ENCODE assay signal across 1 cellular context in the genomic region with DNA sequence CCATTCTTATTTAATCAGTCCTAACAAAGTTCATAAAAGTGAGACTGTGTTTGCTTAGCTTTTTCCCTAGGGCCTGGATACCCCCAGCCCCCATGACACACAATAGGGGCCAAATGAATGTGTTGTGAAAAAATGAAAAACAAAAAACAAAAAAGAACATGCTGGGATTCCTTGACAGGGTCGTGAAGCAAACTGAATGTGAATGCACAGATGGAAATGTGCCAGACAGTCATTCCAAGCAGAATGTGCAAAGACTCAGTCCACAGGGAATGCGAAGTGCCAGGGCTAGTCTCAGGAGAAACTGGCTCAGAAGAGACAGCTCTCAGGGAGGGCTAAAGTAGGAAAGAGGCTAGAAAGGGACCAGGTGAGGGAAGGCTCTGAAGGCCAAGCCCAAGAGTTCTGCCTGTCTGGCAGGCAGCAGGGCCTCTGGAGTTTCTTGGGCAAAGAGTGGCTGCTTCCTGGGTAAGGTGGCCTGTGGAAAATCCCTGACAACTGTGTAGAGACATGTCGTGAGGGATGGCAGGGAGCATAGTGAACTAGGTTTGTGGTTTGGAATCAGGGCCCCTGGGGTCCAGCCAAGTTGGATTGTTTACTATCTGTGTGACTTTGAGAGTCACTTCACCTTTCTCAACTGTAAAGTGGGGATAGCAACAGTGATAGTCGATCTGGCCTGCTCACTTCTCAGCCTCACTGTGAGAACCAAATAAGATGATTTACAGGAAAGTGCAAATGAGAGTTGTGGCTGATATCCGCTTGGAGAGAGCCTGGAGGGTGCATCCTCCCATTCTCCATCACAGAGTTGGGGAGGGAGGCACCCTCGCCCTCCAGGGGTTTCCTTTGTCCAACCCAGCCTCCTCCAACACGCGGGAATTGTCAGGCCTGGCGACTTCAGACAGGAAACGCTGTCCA.
TF ChIP-seq lines count a peak whose summit lies in the region.

No MANE protein-coding gene starts in this region.

TF ChIP-seq in K562, 482 proteins besides CTCF, POLR2A, EP300 and RAD21 (continues in another document):
- TF ChIP-seq PCBP1 (IDR thresholded peaks at IDR 0.05; ENCODE audit: low read depth, low read length, poor library complexity, severe bottlenecking) (no peak), CEBPB (tag; IDR thresholded peaks at IDR 0.05) (no peak), ZNF239 (CRISPR knock-in tag; IDR thresholded peaks at IDR 0.05) (peak; percentile 40; the same call in 1 of the 2 replicates), HDAC1 (IDR thresholded peaks at IDR 0.05) (no peak), HDAC2 (IDR thresholded peaks at IDR 0.05) (no peak), ZNF584 (CRISPR knock-in tag; IDR thresholded peaks at IDR 0.05; ENCODE audit: low read depth) (0 out of 2 replicates have a peak, but pooled peaks have one; percentile 58), NCOA1 (IDR thresholded peaks at IDR 0.05; ENCODE audit: low read depth) (0 out of 2 replicates have a peak, but pooled peaks have one; percentile 24), ZFX (CRISPR knock-in tag; IDR thresholded peaks at IDR 0.05) (peak; percentile 80; the same call in 1 of the 2 replicates), ZKSCAN8 (CRISPR knock-in tag; IDR thresholded peaks at IDR 0.05) (no peak), ZNF764 (CRISPR knock-in tag; IDR thresholded peaks at IDR 0.05; ENCODE audit: low read depth) (0 out of 2 replicates have a peak, but pooled peaks have one; percentile 54), FOXK2 (conservative IDR thresholded peaks at IDR 0.05 in 1 of 2, IDR thresholded peaks at IDR 0.05 in 1 of 2; ENCODE audit: low read depth in 2 of 2) (no peak), SMAD4 (CRISPR knock-in tag; conservative IDR thresholded peaks at IDR 0.05) (peak; percentile 93), ZSCAN32 (CRISPR knock-in tag; IDR thresholded peaks at IDR 0.05) (no peak), GTF2A2 (tag; IDR thresholded peaks at IDR 0.05) (0 out of 2 replicates have a peak, but pooled peaks have one; percentile 15), ZFPM2 (CRISPR knock-in tag; IDR thresholded peaks at IDR 0.05) (no peak), FOXK1 (CRISPR knock-in tag; IDR thresholded peaks at IDR 0.05; ENCODE audit: borderline replicate concordance) (no peak), ZNF253 (CRISPR knock-in tag; conservative IDR thresholded peaks at IDR 0.05) (0 out of 2 replicates have a peak, but pooled peaks have one; percentile 30), ZBTB1 (CRISPR knock-in tag; IDR thresholded peaks at IDR 0.05; ENCODE audit: borderline replicate concordance, low read depth) (no peak), NR4A1 (CRISPR knock-in tag; IDR thresholded peaks at IDR 0.05) (peak; percentile 55; the same call in 1 of the 2 replicates), NR4A1 (tag; IDR thresholded peaks at IDR 0.05) (peak; percentile 72; the same call in 1 of the 2 replicates), ZFP1 (CRISPR knock-in tag; IDR thresholded peaks at IDR 0.05) (no peak), ZNF583 (CRISPR knock-in tag; IDR thresholded peaks at IDR 0.05) (peak; percentile 86), PML (IDR thresholded peaks at IDR 0.05; ENCODE audit: low read length) (no peak), NEUROD1 (IDR thresholded peaks at IDR 0.05; ENCODE audit: borderline replicate concordance, low read depth, low read length, partially characterized antibody) (no peak), ZNF133 (CRISPR knock-in tag; IDR thresholded peaks at IDR 0.05) (0 out of 2 replicates have a peak, but pooled peaks have one; percentile 71), FOXM1 (IDR thresholded peaks at IDR 0.05; ENCODE audit: low read depth) (no peak), FOXM1 (CRISPR knock-in tag; IDR thresholded peaks at IDR 0.05; ENCODE audit: low read depth) (no peak), ZNF668 (CRISPR knock-in tag; IDR thresholded peaks at IDR 0.05) (no peak), ZNF217 (CRISPR knock-in tag; IDR thresholded peaks at IDR 0.05) (no peak), ZNF76 (CRISPR knock-in tag; IDR thresholded peaks at IDR 0.05; ENCODE audit: borderline replicate concordance) (peak; percentile 49; the same call in 1 of the 2 replicates), TEAD4 (IDR thresholded peaks at IDR 0.05; ENCODE audit: low read length) (no peak), TEAD4 (CRISPR knock-in tag; IDR thresholded peaks at IDR 0.05; ENCODE audit: borderline replicate concordance) (no peak)
- TF ChIP-seq, protein P1, sequence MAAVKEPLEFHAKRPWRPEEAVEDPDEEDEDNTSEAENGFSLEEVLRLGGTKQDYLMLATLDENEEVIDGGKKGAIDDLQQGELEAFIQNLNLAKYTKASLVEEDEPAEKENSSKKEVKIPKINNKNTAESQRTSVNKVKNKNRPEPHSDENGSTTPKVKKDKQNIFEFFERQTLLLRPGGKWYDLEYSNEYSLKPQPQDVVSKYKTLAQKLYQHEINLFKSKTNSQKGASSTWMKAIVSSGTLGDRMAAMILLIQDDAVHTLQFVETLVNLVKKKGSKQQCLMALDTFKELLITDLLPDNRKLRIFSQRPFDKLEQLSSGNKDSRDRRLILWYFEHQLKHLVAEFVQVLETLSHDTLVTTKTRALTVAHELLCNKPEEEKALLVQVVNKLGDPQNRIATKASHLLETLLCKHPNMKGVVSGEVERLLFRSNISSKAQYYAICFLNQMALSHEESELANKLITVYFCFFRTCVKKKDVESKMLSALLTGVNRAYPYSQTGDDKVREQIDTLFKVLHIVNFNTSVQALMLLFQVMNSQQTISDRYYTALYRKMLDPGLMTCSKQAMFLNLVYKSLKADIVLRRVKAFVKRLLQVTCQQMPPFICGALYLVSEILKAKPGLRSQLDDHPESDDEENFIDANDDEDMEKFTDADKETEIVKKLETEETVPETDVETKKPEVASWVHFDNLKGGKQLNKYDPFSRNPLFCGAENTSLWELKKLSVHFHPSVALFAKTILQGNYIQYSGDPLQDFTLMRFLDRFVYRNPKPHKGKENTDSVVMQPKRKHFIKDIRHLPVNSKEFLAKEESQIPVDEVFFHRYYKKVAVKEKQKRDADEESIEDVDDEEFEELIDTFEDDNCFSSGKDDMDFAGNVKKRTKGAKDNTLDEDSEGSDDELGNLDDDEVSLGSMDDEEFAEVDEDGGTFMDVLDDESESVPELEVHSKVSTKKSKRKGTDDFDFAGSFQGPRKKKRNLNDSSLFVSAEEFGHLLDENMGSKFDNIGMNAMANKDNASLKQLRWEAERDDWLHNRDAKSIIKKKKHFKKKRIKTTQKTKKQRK (IDR thresholded peaks at IDR 0.05; ENCODE audit: borderline replicate concordance, low read depth, low read length): no peak
- TF ChIP-seq, protein P2, sequence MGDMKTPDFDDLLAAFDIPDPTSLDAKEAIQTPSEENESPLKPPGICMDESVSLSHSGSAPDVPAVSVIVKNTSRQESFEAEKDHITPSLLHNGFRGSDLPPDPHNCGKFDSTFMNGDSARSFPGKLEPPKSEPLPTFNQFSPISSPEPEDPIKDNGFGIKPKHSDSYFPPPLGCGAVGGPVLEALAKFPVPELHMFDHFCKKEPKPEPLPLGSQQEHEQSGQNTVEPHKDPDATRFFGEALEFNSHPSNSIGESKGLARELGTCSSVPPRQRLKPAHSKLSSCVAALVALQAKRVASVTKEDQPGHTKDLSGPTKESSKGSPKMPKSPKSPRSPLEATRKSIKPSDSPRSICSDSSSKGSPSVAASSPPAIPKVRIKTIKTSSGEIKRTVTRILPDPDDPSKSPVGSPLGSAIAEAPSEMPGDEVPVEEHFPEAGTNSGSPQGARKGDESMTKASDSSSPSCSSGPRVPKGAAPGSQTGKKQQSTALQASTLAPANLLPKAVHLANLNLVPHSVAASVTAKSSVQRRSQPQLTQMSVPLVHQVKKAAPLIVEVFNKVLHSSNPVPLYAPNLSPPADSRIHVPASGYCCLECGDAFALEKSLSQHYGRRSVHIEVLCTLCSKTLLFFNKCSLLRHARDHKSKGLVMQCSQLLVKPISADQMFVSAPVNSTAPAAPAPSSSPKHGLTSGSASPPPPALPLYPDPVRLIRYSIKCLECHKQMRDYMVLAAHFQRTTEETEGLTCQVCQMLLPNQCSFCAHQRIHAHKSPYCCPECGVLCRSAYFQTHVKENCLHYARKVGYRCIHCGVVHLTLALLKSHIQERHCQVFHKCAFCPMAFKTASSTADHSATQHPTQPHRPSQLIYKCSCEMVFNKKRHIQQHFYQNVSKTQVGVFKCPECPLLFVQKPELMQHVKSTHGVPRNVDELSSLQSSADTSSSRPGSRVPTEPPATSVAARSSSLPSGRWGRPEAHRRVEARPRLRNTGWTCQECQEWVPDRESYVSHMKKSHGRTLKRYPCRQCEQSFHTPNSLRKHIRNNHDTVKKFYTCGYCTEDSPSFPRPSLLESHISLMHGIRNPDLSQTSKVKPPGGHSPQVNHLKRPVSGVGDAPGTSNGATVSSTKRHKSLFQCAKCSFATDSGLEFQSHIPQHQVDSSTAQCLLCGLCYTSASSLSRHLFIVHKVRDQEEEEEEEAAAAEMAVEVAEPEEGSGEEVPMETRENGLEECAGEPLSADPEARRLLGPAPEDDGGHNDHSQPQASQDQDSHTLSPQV (IDR thresholded peaks at IDR 0.05): peak; percentile 96
- TF ChIP-seq, protein P3, sequence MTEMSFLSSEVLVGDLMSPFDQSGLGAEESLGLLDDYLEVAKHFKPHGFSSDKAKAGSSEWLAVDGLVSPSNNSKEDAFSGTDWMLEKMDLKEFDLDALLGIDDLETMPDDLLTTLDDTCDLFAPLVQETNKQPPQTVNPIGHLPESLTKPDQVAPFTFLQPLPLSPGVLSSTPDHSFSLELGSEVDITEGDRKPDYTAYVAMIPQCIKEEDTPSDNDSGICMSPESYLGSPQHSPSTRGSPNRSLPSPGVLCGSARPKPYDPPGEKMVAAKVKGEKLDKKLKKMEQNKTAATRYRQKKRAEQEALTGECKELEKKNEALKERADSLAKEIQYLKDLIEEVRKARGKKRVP (CRISPR knock-in tag; IDR thresholded peaks at IDR 0.05): peak; percentile 55; the same call in 1 of the 2 replicates
- TF ChIP-seq, protein P4, sequence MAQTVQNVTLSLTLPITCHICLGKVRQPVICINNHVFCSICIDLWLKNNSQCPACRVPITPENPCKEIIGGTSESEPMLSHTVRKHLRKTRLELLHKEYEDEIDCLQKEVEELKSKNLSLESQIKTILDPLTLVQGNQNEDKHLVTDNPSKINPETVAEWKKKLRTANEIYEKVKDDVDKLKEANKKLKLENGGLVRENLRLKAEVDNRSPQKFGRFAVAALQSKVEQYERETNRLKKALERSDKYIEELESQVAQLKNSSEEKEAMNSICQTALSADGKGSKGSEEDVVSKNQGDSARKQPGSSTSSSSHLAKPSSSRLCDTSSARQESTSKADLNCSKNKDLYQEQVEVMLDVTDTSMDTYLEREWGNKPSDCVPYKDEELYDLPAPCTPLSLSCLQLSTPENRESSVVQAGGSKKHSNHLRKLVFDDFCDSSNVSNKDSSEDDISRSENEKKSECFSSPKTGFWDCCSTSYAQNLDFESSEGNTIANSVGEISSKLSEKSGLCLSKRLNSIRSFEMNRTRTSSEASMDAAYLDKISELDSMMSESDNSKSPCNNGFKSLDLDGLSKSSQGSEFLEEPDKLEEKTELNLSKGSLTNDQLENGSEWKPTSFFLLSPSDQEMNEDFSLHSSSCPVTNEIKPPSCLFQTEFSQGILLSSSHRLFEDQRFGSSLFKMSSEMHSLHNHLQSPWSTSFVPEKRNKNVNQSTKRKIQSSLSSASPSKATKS (CRISPR knock-in tag; IDR thresholded peaks at IDR 0.05): no peak
- TF ChIP-seq, protein P5, sequence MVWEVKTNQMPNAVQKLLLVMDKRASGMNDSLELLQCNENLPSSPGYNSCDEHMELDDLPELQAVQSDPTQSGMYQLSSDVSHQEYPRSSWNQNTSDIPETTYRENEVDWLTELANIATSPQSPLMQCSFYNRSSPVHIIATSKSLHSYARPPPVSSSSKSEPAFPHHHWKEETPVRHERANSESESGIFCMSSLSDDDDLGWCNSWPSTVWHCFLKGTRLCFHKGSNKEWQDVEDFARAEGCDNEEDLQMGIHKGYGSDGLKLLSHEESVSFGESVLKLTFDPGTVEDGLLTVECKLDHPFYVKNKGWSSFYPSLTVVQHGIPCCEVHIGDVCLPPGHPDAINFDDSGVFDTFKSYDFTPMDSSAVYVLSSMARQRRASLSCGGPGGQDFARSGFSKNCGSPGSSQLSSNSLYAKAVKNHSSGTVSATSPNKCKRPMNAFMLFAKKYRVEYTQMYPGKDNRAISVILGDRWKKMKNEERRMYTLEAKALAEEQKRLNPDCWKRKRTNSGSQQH (CRISPR knock-in tag; IDR thresholded peaks at IDR 0.05): no peak
- TF ChIP-seq, protein P6, sequence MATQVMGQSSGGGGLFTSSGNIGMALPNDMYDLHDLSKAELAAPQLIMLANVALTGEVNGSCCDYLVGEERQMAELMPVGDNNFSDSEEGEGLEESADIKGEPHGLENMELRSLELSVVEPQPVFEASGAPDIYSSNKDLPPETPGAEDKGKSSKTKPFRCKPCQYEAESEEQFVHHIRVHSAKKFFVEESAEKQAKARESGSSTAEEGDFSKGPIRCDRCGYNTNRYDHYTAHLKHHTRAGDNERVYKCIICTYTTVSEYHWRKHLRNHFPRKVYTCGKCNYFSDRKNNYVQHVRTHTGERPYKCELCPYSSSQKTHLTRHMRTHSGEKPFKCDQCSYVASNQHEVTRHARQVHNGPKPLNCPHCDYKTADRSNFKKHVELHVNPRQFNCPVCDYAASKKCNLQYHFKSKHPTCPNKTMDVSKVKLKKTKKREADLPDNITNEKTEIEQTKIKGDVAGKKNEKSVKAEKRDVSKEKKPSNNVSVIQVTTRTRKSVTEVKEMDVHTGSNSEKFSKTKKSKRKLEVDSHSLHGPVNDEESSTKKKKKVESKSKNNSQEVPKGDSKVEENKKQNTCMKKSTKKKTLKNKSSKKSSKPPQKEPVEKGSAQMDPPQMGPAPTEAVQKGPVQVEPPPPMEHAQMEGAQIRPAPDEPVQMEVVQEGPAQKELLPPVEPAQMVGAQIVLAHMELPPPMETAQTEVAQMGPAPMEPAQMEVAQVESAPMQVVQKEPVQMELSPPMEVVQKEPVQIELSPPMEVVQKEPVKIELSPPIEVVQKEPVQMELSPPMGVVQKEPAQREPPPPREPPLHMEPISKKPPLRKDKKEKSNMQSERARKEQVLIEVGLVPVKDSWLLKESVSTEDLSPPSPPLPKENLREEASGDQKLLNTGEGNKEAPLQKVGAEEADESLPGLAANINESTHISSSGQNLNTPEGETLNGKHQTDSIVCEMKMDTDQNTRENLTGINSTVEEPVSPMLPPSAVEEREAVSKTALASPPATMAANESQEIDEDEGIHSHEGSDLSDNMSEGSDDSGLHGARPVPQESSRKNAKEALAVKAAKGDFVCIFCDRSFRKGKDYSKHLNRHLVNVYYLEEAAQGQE (CRISPR knock-in tag; IDR thresholded peaks at IDR 0.05; ENCODE audit: low read depth): no peak
- TF ChIP-seq, protein P7, sequence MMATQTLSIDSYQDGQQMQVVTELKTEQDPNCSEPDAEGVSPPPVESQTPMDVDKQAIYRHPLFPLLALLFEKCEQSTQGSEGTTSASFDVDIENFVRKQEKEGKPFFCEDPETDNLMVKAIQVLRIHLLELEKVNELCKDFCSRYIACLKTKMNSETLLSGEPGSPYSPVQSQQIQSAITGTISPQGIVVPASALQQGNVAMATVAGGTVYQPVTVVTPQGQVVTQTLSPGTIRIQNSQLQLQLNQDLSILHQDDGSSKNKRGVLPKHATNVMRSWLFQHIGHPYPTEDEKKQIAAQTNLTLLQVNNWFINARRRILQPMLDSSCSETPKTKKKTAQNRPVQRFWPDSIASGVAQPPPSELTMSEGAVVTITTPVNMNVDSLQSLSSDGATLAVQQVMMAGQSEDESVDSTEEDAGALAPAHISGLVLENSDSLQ (IDR thresholded peaks at IDR 0.05): 0 out of 2 replicates have a peak, but pooled peaks have one; percentile 22
- TF ChIP-seq, protein P8, sequence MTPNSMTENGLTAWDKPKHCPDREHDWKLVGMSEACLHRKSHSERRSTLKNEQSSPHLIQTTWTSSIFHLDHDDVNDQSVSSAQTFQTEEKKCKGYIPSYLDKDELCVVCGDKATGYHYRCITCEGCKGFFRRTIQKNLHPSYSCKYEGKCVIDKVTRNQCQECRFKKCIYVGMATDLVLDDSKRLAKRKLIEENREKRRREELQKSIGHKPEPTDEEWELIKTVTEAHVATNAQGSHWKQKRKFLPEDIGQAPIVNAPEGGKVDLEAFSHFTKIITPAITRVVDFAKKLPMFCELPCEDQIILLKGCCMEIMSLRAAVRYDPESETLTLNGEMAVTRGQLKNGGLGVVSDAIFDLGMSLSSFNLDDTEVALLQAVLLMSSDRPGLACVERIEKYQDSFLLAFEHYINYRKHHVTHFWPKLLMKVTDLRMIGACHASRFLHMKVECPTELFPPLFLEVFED (CRISPR knock-in tag; conservative IDR thresholded peaks at IDR 0.05): 0 out of 2 replicates have a peak, but pooled peaks have one; percentile 27
